ENCODE assay signal across 1 cellular context in genomic region chr6:167559675-167560479, GRCh38.
TF ChIP-seq lines count a peak whose summit lies in the region.

No MANE protein-coding gene starts in this region.

TF ChIP-seq in HepG2, 621 proteins besides CTCF, POLR2A, EP300 and RAD21 (continued from another document and continues in another):
- TF ChIP-seq NAIF1 (CRISPR knock-in tag; IDR thresholded peaks at IDR 0.05; ENCODE audit: borderline replicate concordance): no peak
- TF ChIP-seq THAP9 (CRISPR knock-in tag; IDR thresholded peaks at IDR 0.05; ENCODE audit: borderline replicate concordance): peak; percentile 44; the same call in 1 of the 2 replicates
- TF ChIP-seq NPAS2 (CRISPR knock-in tag; IDR thresholded peaks at IDR 0.05; ENCODE audit: borderline replicate concordance): no peak
- TF ChIP-seq HOXA5 (CRISPR knock-in tag; IDR thresholded peaks at IDR 0.05): no peak
- TF ChIP-seq SOX13 (IDR thresholded peaks at IDR 0.05): 0 out of 2 replicates have a peak, but pooled peaks have one; percentile 54
- peak in 1 of 2 experiments; percentile 62; a peak in 2 of 4 replicates for TF ChIP-seq SOX13 (CRISPR knock-in tag; conservative IDR thresholded peaks at IDR 0.05 in 1 of 2, IDR thresholded peaks at IDR 0.05 in 1 of 2)
- TF ChIP-seq TGIF2 (CRISPR knock-in tag; IDR thresholded peaks at IDR 0.05): peak; percentile 51
- TF ChIP-seq PHF8 (CRISPR knock-in tag; IDR thresholded peaks at IDR 0.05): peak; percentile 31; the same call in 1 of the 2 replicates
- TF ChIP-seq ELF3 (CRISPR knock-in tag; IDR thresholded peaks at IDR 0.05): peak; percentile 92
- TF ChIP-seq ZBTB1 (CRISPR knock-in tag; IDR thresholded peaks at IDR 0.05; ENCODE audit: borderline replicate concordance): 0 out of 2 replicates have a peak, but pooled peaks have one; percentile 70
- TF ChIP-seq ZNF597 (CRISPR knock-in tag; IDR thresholded peaks at IDR 0.05): no peak
- no peak for TF ChIP-seq GTF2F1 (IDR thresholded peaks at IDR 0.05; ENCODE audit: low read length)
- peak; percentile 54; the same call in 1 of the 2 replicates for TF ChIP-seq ARID4A (CRISPR knock-in tag; IDR thresholded peaks at IDR 0.05; ENCODE audit: borderline replicate concordance)
- peak; percentile 41; the same call in 1 of the 2 replicates for TF ChIP-seq ZHX2 (IDR thresholded peaks at IDR 0.05; ENCODE audit: low read depth)
- TF ChIP-seq ZHX2 (CRISPR knock-in tag; IDR thresholded peaks at IDR 0.05; ENCODE audit: borderline replicate concordance): peak; percentile 59; the same call in 1 of the 2 replicates
- no peak; the same call in 1 of the 2 replicates for TF ChIP-seq YEATS2 (CRISPR knock-in tag; IDR thresholded peaks at IDR 0.05; ENCODE audit: borderline replicate concordance)
- TF ChIP-seq ZFAT (CRISPR knock-in tag; conservative IDR thresholded peaks at IDR 0.05): peak; percentile 67; the same call in 1 of the 2 replicates
- TF ChIP-seq NBN (conservative IDR thresholded peaks at IDR 0.05): no peak
- TF ChIP-seq CBFB (CRISPR knock-in tag; IDR thresholded peaks at IDR 0.05): 0 out of 2 replicates have a peak, but pooled peaks have one; percentile 57
- TF ChIP-seq SAP130 (CRISPR knock-in tag; IDR thresholded peaks at IDR 0.05; ENCODE audit: low read depth): peak; percentile 56; the same call in 1 of the 2 replicates
- TF ChIP-seq NFATC3 (CRISPR knock-in tag; IDR thresholded peaks at IDR 0.05): no peak
- TF ChIP-seq HINFP (CRISPR knock-in tag; IDR thresholded peaks at IDR 0.05; ENCODE audit: low read depth): peak; percentile 53
- peak; percentile 94 for TF ChIP-seq MTA1 (CRISPR knock-in tag; IDR thresholded peaks at IDR 0.05; ENCODE audit: borderline replicate concordance)
- TF ChIP-seq ZBTB42 (CRISPR knock-in tag; IDR thresholded peaks at IDR 0.05): peak; percentile 88; the same call in 1 of the 2 replicates
- peak; percentile 62 for TF ChIP-seq KAT8 (CRISPR knock-in tag; IDR thresholded peaks at IDR 0.05)
- no peak for TF ChIP-seq DZIP1 (CRISPR knock-in tag; IDR thresholded peaks at IDR 0.05)
- TF ChIP-seq KDM3A (CRISPR knock-in tag; IDR thresholded peaks at IDR 0.05; ENCODE audit: low read depth): no peak; the same call in 1 of the 2 replicates
- no peak for TF ChIP-seq REXO4 (CRISPR knock-in tag; IDR thresholded peaks at IDR 0.05; ENCODE audit: borderline replicate concordance)
- no peak for TF ChIP-seq ZNF33A (CRISPR knock-in tag; IDR thresholded peaks at IDR 0.05; ENCODE audit: borderline replicate concordance)
- no peak for TF ChIP-seq ZNF616 (CRISPR knock-in tag; IDR thresholded peaks at IDR 0.05; ENCODE audit: low read depth)
- TF ChIP-seq TFE3 (CRISPR knock-in tag; IDR thresholded peaks at IDR 0.05): no peak; the same call in 1 of the 2 replicates
- TF ChIP-seq ZNF430 (CRISPR knock-in tag; IDR thresholded peaks at IDR 0.05): 0 out of 2 replicates have a peak, but pooled peaks have one; percentile 41
- no peak for TF ChIP-seq ZNF446 (CRISPR knock-in tag; IDR thresholded peaks at IDR 0.05)
